1 cellular context compared by ENCODE assay signal in genomic region chr22:19597399-19597735, GRCh38.
TF ChIP-seq lines count a peak whose summit lies in the region.

No MANE protein-coding gene starts in this region.

TF ChIP-seq in H1, 55 proteins besides CTCF, POLR2A, EP300 and RAD21 (continued from another document):
- no peak for TF ChIP-seq PHF8 (conservative IDR thresholded peaks at IDR 0.05; ENCODE audit: low read depth, low read length)
- TF ChIP-seq, protein P1, sequence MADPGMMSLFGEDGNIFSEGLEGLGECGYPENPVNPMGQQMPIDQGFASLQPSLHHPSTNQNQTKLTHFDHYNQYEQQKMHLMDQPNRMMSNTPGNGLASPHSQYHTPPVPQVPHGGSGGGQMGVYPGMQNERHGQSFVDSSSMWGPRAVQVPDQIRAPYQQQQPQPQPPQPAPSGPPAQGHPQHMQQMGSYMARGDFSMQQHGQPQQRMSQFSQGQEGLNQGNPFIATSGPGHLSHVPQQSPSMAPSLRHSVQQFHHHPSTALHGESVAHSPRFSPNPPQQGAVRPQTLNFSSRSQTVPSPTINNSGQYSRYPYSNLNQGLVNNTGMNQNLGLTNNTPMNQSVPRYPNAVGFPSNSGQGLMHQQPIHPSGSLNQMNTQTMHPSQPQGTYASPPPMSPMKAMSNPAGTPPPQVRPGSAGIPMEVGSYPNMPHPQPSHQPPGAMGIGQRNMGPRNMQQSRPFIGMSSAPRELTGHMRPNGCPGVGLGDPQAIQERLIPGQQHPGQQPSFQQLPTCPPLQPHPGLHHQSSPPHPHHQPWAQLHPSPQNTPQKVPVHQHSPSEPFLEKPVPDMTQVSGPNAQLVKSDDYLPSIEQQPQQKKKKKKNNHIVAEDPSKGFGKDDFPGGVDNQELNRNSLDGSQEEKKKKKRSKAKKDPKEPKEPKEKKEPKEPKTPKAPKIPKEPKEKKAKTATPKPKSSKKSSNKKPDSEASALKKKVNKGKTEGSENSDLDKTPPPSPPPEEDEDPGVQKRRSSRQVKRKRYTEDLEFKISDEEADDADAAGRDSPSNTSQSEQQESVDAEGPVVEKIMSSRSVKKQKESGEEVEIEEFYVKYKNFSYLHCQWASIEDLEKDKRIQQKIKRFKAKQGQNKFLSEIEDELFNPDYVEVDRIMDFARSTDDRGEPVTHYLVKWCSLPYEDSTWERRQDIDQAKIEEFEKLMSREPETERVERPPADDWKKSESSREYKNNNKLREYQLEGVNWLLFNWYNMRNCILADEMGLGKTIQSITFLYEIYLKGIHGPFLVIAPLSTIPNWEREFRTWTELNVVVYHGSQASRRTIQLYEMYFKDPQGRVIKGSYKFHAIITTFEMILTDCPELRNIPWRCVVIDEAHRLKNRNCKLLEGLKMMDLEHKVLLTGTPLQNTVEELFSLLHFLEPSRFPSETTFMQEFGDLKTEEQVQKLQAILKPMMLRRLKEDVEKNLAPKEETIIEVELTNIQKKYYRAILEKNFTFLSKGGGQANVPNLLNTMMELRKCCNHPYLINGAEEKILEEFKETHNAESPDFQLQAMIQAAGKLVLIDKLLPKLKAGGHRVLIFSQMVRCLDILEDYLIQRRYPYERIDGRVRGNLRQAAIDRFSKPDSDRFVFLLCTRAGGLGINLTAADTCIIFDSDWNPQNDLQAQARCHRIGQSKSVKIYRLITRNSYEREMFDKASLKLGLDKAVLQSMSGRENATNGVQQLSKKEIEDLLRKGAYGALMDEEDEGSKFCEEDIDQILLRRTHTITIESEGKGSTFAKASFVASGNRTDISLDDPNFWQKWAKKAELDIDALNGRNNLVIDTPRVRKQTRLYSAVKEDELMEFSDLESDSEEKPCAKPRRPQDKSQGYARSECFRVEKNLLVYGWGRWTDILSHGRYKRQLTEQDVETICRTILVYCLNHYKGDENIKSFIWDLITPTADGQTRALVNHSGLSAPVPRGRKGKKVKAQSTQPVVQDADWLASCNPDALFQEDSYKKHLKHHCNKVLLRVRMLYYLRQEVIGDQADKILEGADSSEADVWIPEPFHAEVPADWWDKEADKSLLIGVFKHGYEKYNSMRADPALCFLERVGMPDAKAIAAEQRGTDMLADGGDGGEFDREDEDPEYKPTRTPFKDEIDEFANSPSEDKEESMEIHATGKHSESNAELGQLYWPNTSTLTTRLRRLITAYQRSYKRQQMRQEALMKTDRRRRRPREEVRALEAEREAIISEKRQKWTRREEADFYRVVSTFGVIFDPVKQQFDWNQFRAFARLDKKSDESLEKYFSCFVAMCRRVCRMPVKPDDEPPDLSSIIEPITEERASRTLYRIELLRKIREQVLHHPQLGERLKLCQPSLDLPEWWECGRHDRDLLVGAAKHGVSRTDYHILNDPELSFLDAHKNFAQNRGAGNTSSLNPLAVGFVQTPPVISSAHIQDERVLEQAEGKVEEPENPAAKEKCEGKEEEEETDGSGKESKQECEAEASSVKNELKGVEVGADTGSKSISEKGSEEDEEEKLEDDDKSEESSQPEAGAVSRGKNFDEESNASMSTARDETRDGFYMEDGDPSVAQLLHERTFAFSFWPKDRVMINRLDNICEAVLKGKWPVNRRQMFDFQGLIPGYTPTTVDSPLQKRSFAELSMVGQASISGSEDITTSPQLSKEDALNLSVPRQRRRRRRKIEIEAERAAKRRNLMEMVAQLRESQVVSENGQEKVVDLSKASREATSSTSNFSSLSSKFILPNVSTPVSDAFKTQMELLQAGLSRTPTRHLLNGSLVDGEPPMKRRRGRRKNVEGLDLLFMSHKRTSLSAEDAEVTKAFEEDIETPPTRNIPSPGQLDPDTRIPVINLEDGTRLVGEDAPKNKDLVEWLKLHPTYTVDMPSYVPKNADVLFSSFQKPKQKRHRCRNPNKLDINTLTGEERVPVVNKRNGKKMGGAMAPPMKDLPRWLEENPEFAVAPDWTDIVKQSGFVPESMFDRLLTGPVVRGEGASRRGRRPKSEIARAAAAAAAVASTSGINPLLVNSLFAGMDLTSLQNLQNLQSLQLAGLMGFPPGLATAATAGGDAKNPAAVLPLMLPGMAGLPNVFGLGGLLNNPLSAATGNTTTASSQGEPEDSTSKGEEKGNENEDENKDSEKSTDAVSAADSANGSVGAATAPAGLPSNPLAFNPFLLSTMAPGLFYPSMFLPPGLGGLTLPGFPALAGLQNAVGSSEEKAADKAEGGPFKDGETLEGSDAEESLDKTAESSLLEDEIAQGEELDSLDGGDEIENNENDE (IDR thresholded peaks at IDR 0.05; ENCODE audit: insufficient replicate concordance, low read length): no peak
